In genomic region chr16:89391-90302, GRCh38 we compare ENCODE assay signal across 17 cellular contexts. TPM values are rescaled to one million over a fixed set of nuclear protein-coding genes. Genes with fewer than 3 reads are reported as not detected.
A peak's percentile ranks its signal among the peaks of the same experiment; 100 is the strongest.
DNase-seq lines count a peak whose midpoint lies in the region; TF ChIP-seq lines count a peak whose summit lies in the region.
"Had no signal": no experiment of that assay in that cellular context is flagged by ENCODE, and none has a peak within 500 bp of the region (broad histone marks: within the 10 kb centered on the region; RNA-seq: fewer than 3 reads in every experiment).

No MANE protein-coding gene starts in this region.

- H3K4me1 Mint-ChIP-seq in progenitor cell of endocrine pancreas (ENCODE audit: low read depth), result no peaks in the 10 kb centered on the region

- TF ChIP-seq POLR2A in GM19099 (IDR thresholded peaks at IDR 0.05; ENCODE audit: extremely low read depth, insufficient read length, low read depth) (peak; percentile 13), uterus (IDR thresholded peaks at IDR 0.05) (no peak)

- H3K4me1 ChIP-seq in ascending aorta, result peaks cover 16 to 25% of the 10 kb centered on the region in 2 donors
- H3K4me1 ChIP-seq in uterus, result peaks cover 0 to 6% of the 10 kb centered on the region in 2 donors

- H3K27ac ChIP-seq in ascending aorta (peak overlapping the region; percentile 43 to 49), uterus (no peak overlapping the region)

- peak overlapping the region; percentile 77 for H3K27ac Mint-ChIP-seq in progenitor cell of endocrine pancreas
- H3K27ac Mint-ChIP-seq: CD4-positive, alpha-beta T cell had no signal

- TF ChIP-seq CTCF in ascending aorta (IDR thresholded peaks at IDR 0.05), result no peak
- TF ChIP-seq CTCF in progenitor cell of endocrine pancreas (IDR thresholded peaks at IDR 0.05; ENCODE audit: unreplicated experiment), result no peak
- no peak for TF ChIP-seq CTCF in uterus (IDR thresholded peaks at IDR 0.05)

- no peak overlapping the region for H3K4me3 ChIP-seq in ascending aorta
- H3K4me3 ChIP-seq in uterus, result no peak overlapping the region

- H3K36me3 Mint-ChIP-seq in progenitor cell of endocrine pancreas (ENCODE audit: insufficient read depth), result peaks cover 6% of the 10 kb centered on the region

- DNase-seq in ascending aorta (ENCODE audit: low spot score in 2 of 2), result no peak
- no peak for DNase-seq in progenitor cell of endocrine pancreas (ENCODE audit: low spot score, unreplicated experiment)
- no peak for DNase-seq in uterus
- DNase-seq in T1000 (lab: John Stamatoyannopoulos, UW), result no peak
- DNase-seq: CD4-positive, alpha-beta T cell; EL; H7; IMR-90; Kasumi-1; MM.1S; NCI-H1105 treated with DMSO at 0.1 percent for 48 hours; NCI-H1694 treated with DMSO at 0.1 percent for 48 hours; NCI-H2107; NCI-H226; NCI-H526; SIG-M5 had no signal

- no peak overlapping the region for H3K4me3 Mint-ChIP-seq in progenitor cell of endocrine pancreas (ENCODE audit: low read depth)
- H3K4me3 Mint-ChIP-seq: CD4-positive, alpha-beta T cell had no signal

- intact Hi-C loops in ascending aorta (cut with DNase I), result no loop called here
- intact Hi-C loops in uterus (cut with DNase I; ENCODE audit: low total_unique reads), result no loop called here

- H3K9me3 ChIP-seq in ascending aorta (no peaks in the 10 kb centered on the region), uterus (no peaks in the 10 kb centered on the region)

- H3K27me3 ChIP-seq in ascending aorta, result no peaks in the 10 kb centered on the region
- H3K27me3 ChIP-seq in uterus, result no peaks in the 10 kb centered on the region

- no peaks in the 10 kb centered on the region for H3K27me3 Mint-ChIP-seq in progenitor cell of endocrine pancreas
- H3K27me3 Mint-ChIP-seq: CD4-positive, alpha-beta T cell had no signal

- H3K36me3 ChIP-seq in ascending aorta, result peaks cover 56 to 57% of the 10 kb centered on the region in 2 donors
- H3K36me3 ChIP-seq in uterus, result no peaks in the 10 kb centered on the region

- no peaks in the 10 kb centered on the region for H3K9me3 Mint-ChIP-seq in progenitor cell of endocrine pancreas (ENCODE audit: low read depth)
- H3K9me3 Mint-ChIP-seq: CD4-positive, alpha-beta T cell had no signal

RNA-seq across cellular contexts. Expression of gene MPG, which starts 11.6 kb away (rescaled TPM):
- total RNA-seq in ascending aorta (406 TPM), progenitor cell of endocrine pancreas (32.4 and 35.2 TPM in 2 replicates), uterus (100 to 1,000 TPM in 1 of 4 donors, 10 to 100 TPM in 3; 35.7 to 305 (median 63.7) TPM)

RNA-seq across cellular contexts. Expression of gene RHBDF1, which starts 17.2 kb away (rescaled TPM):
- total RNA-seq in ascending aorta, result 146 TPM
- 51.3 and 58.2 TPM in 2 replicates for total RNA-seq in progenitor cell of endocrine pancreas
- total RNA-seq in uterus, result 10 to 100 TPM; 14.7 to 79.0 (median 31.1) TPM

RNA-seq across cellular contexts. Expression of gene SNRNP25, which starts 36.0 kb away (rescaled TPM):
- total RNA-seq in ascending aorta (not detected), progenitor cell of endocrine pancreas (52.0 and 53.9 TPM in 2 replicates), uterus (10 to 100 TPM in 3 of 4 donors, 1 to 10 TPM in 1; 8.0 to 38.4 (median 21.6) TPM)

RNA-seq across cellular contexts. Expression of gene POLR3K, which starts 36.2 kb away (rescaled TPM):
- total RNA-seq in ascending aorta, result not detected
- 11.1 and 13.9 TPM in 2 replicates for total RNA-seq in progenitor cell of endocrine pancreas
- total RNA-seq in uterus, result 10 to 100 TPM in 1 of 4 donors, 1 to 10 TPM in 2, under 1 TPM in 1; 0.51 to 12.3 (median 4.0) TPM

RNA-seq across cellular contexts. Expression of gene NPRL3, which starts 48.8 kb away (rescaled TPM):
- total RNA-seq in ascending aorta, result 24.9 TPM
- total RNA-seq in progenitor cell of endocrine pancreas, result 55.0 and 60.8 TPM in 2 replicates
- 10 to 100 TPM; 13.9 to 34.8 (median 18.7) TPM for total RNA-seq in uterus

Comparison
In these comparisons a context has a peak if more than half of its experiments do, and no peak if none do; other contexts are left out.
1. H3K27ac ChIP-seq: peak in ascending aorta (2 of 2); none in uterus (0 of 2).